ENCODE assay signal across 8 cellular contexts in the genomic region with DNA sequence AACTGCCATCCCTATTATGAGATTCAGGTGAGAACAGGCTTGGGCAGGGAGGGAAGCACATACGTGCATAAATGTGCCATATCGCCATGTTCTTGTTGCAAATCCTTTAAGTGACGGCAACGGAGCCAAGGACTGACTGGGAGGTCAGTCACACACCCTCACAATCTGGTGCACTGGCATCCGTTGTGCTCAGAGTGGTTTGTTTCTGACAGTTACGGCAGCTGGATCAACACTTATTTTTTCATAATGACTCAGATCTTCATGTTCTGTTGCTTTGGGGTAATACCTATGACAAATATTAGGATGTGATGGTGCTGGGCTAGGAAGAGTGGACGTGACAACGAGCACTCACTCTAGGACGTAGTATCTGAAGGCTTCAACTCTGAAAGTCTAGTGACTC. TPM values are rescaled to one million over a fixed set of nuclear protein-coding genes. Genes with fewer than 3 reads are reported as not detected.
DNase-seq lines count a peak whose midpoint lies in the region; ATAC-seq and TF ChIP-seq lines count a peak whose summit lies in the region.

No MANE protein-coding gene starts in this region.

- TF ChIP-seq CTCF in GM12865 (IDR thresholded peaks at IDR 0.05; ENCODE audit: insufficient read depth, low read depth, low read length, missing control alignments) (no peak), right lobe of liver (IDR thresholded peaks at IDR 0.05) (no peak)

- peak; percentile 94 for DNase-seq in GM12865 (ENCODE audit: low read depth)
- peak; percentile 59 for DNase-seq in dermis blood vessel endothelial cell
- DNase-seq in HEK293T (ENCODE audit: extremely low spot score), result no peak
- DNase-seq in posterior vena cava (ENCODE audit: low spot score), result no peak
- no peak for DNase-seq in right lobe of liver
- DNase-seq in MV-4-11 (lab: John Stamatoyannopoulos, UW), result no peak

- H3K36me3 ChIP-seq in right lobe of liver, result no peaks in the 10 kb centered on the region

- WGBS in right lobe of liver (ENCODE audit: insufficient coverage, low coverage, low lambda C conversion rate, missing lambda C conversion rate), result 63% methylated on average over 9 of the region's 9 CpGs

- no peak for TF ChIP-seq POLR2A in right lobe of liver (IDR thresholded peaks at IDR 0.05)

- CTCF ChIA-PET in HEK293T (lab: Yijun Ruan, JAX), result interaction anchor here (0.8 kb wide), 1 partner anchor 16 kb away, joined by 6 read pairs; no protein-coding TSS in a partner anchor

- no peaks in the 10 kb centered on the region for H3K4me1 ChIP-seq in right lobe of liver

- intact Hi-C loops in posterior vena cava (cut with DNase I) (no loop called here), right lobe of liver (cut with DNase I) (no loop called here)

- H3K27me3 ChIP-seq in right lobe of liver, result peaks cover 0 to 8% of the 10 kb centered on the region in 2 donors

- peak overlapping the region; percentile 56 for H3K4me3 ChIP-seq in GM12865 (ENCODE audit: low read depth, low read length)
- no peak overlapping the region for H3K4me3 ChIP-seq in right lobe of liver

- H3K9me3 ChIP-seq in right lobe of liver, result no peaks in the 10 kb centered on the region

- H3K27ac ChIP-seq in right lobe of liver, result no peak overlapping the region

- ATAC-seq in GM19452 (IDR thresholded peaks at IDR 0.05; ENCODE audit: unreplicated experiment) (peak; percentile 96), HG03342 (IDR thresholded peaks at IDR 0.05; ENCODE audit: unreplicated experiment) (peak; percentile 97), right lobe of liver (no peak)

- POLR2A ChIA-PET in HEK293T (lab: Yijun Ruan, JAX), result no interaction called here

TF ChIP-seq in HEK293T, 16 proteins besides CTCF, POLR2A, EP300 and RAD21:
- TF ChIP-seq HDGF (IDR thresholded peaks at IDR 0.05; ENCODE audit: borderline replicate concordance) (no peak), ELF4 (IDR thresholded peaks at IDR 0.05) (no peak), SP1 (IDR thresholded peaks at IDR 0.05) (no peak), BHLHE40 (IDR thresholded peaks at IDR 0.05; ENCODE audit: borderline replicate concordance) (no peak), L3MBTL2 (conservative IDR thresholded peaks at IDR 0.05) (no peak), TARDBP (IDR thresholded peaks at IDR 0.05) (no peak), LEF1 (IDR thresholded peaks at IDR 0.05; ENCODE audit: borderline replicate concordance) (no peak), FOXM1 (IDR thresholded peaks at IDR 0.05; ENCODE audit: borderline replicate concordance) (no peak), ARNT (IDR thresholded peaks at IDR 0.05) (no peak), SUZ12 (IDR thresholded peaks at IDR 0.05) (no peak), FOXK2 (IDR thresholded peaks at IDR 0.05) (no peak), ZNF384 (IDR thresholded peaks at IDR 0.05) (no peak), FOXA1 (IDR thresholded peaks at IDR 0.05) (no peak)

RNA-seq across cellular contexts. Expression of a gene that starts 56.2 kb away (rescaled TPM):
- 20.3 and 34.7 TPM in 2 replicates for total RNA-seq in dermis blood vessel endothelial cell
- total RNA-seq in posterior vena cava, result 10 to 100 TPM; 20.5 to 21.2 TPM
- total RNA-seq in right lobe of liver, result 10 to 100 TPM; 14.8 to 18.8 (median 16.7) TPM

Comparison
In these comparisons a context has a peak if more than half of its experiments do, and no peak if none do; other contexts are left out.
1. DNase-seq: peak in GM12865 (single experiment) and dermis blood vessel endothelial cell (single experiment); none in HEK293T (single experiment), posterior vena cava (single experiment), right lobe of liver (0 of 3) and MV-4-11 (single experiment).
2. ATAC-seq: peak in GM19452 (single experiment) and HG03342 (single experiment); none in right lobe of liver (0 of 4).